In genomic region chr15:51721199-51721960, GRCh38 we compare ENCODE assay signal across 18 cellular contexts. TPM values are rescaled to one million over a fixed set of nuclear protein-coding genes. Genes with fewer than 3 reads are reported as not detected.
A peak's percentile ranks its signal among the peaks of the same experiment; 100 is the strongest.
DNase-seq lines count a peak whose midpoint lies in the region; ATAC-seq, FAIRE-seq and TF ChIP-seq lines count a peak whose summit lies in the region.
"Had no signal": no experiment of that assay in that cellular context is flagged by ENCODE, and none has a peak within 500 bp of the region (broad histone marks: within the 10 kb centered on the region; RNA-seq: fewer than 3 reads in every experiment).

No MANE protein-coding gene starts in this region.

- no peaks in the 10 kb centered on the region for H3K9me3 Mint-ChIP-seq in T-cell
- H3K9me3 Mint-ChIP-seq: activated naive CD4-positive, alpha-beta T cell treated with anti-CD3 and anti-CD28 coated beads, Interleukin-2, amount 50 U/mL, for 72 hours; activated T-cell treated with anti-CD3 and anti-CD28 coated beads, Interleukin-2, amount 50 U/mL, for 4 hours had no signal

- no TSS peak for BruUV-seq in endothelial cell of umbilical vein (replicated peaks; lab: Mats Ljungman, UMichigan)

- no peaks in the 10 kb centered on the region for H4K20me1 ChIP-seq in endothelial cell of umbilical vein (replicated peaks; ENCODE audit: control insufficient read depth, extremely low read depth, insufficient read depth, low read length)

- H3K27ac ChIP-seq in Peyer's patch (peak overlapping the region in 3 of 4 donors; percentile 9 to 65 (median 32)), endothelial cell of umbilical vein (ENCODE audit: insufficient read depth, low read depth, low read length) (peak overlapping the region; percentile 60)
- H3K27ac ChIP-seq: tibial nerve had no signal

- no peaks in the 10 kb centered on the region for H3K27me3 Mint-ChIP-seq in T-cell

- peak overlapping the region; percentile 43 for H2AFZ ChIP-seq in endothelial cell of umbilical vein (ENCODE audit: low read depth, low read length)

- FAIRE-seq in endothelial cell of umbilical vein (lab: Jason Lieb, UNC) = peak; percentile 76

- TF ChIP-seq POLR2A in Peyer's patch (IDR thresholded peaks at IDR 0.05) (no peak), endothelial cell of umbilical vein (IDR thresholded peaks at IDR 0.05; ENCODE audit: low read depth, low read length) (no peak)

- H3K4me3 Mint-ChIP-seq in T-cell = no peak overlapping the region
- H3K4me3 Mint-ChIP-seq: activated T-cell treated with anti-CD3 and anti-CD28 coated beads, Interleukin-2, amount 50 U/mL, for 4 hours had no signal

- POLR2A ChIA-PET in endothelial cell of umbilical vein (lab: Charles Lee) (no interaction called here), T-cell (lab: Charles Lee) (no interaction called here)

- H3K4me1 ChIP-seq in Peyer's patch (peaks cover 0 to 19% (median 5%) of the 10 kb centered on the region in 4 donors), endothelial cell of umbilical vein (ENCODE audit: control insufficient read depth, extremely low read depth, insufficient read depth, low read length) (peaks cover 15% of the 10 kb centered on the region)

- no peak overlapping the region for H3K27ac Mint-ChIP-seq in T-cell
- H3K27ac Mint-ChIP-seq: activated naive CD4-positive, alpha-beta T cell treated with anti-CD3 and anti-CD28 coated beads, Interleukin-2, amount 50 U/mL, for 72 hours had no signal

- H3K9me3 ChIP-seq in Peyer's patch (no peaks in the 10 kb centered on the region), endothelial cell of umbilical vein (replicated peaks; ENCODE audit: control insufficient read depth, insufficient read depth, low read length) (no peaks in the 10 kb centered on the region)
- H3K9me3 ChIP-seq: tibial nerve had no signal

- H3K9me1 ChIP-seq in endothelial cell of umbilical vein (replicated peaks; ENCODE audit: control insufficient read depth, extremely low read depth, insufficient read depth, low read length) = no peaks in the 10 kb centered on the region

- intact Hi-C loops in endothelial cell of umbilical vein (cut with micrococcal nuclease) = loop anchor here (1.0 to 5.0 kb wide), 2 partner anchors 16 to 56 kb away; partner anchors contain the start of gene LYSMD2

- H3K4me2 ChIP-seq in endothelial cell of umbilical vein (ENCODE audit: insufficient read depth, low read length) = peak overlapping the region; percentile 70

- no peak for TF ChIP-seq CTCF in Peyer's patch (IDR thresholded peaks at IDR 0.05)
- no peak for TF ChIP-seq CTCF in endothelial cell of umbilical vein (IDR thresholded peaks at IDR 0.05; ENCODE audit: extremely low read depth in 1 of 2, insufficient read depth in 1 of 2, low read depth in 1 of 2, low read length in 2 of 2)

- dilution Hi-C loops in endothelial cell of umbilical vein (cut with MboI; ENCODE audit: extremely low pct_ligation_motif_present, low sequenced_read_pairs) = no loop called here

- H3K79me2 ChIP-seq in endothelial cell of umbilical vein (ENCODE audit: control insufficient read depth, insufficient read depth, low read length) = no peaks in the 10 kb centered on the region

- H3K36me3 ChIP-seq in Peyer's patch = no peaks in the 10 kb centered on the region
- H3K36me3 ChIP-seq in endothelial cell of umbilical vein (ENCODE audit: control insufficient read depth in 2 of 2, extremely low read depth in 1 of 2, insufficient read depth in 2 of 2, low read length in 2 of 2) = no peaks in the 10 kb centered on the region

- DNase-seq in Daoy (ENCODE audit: low read depth) (peak; percentile 76), Peyer's patch (no peak), endothelial cell of umbilical vein (ENCODE audit: low read depth, low spot score) (peak; percentile 86), pulmonary artery endothelial cell (ENCODE audit: low read depth, low spot score) (peak; percentile 45), T-helper 9 cell (no peak), amniotic stem cell (lab: John Stamatoyannopoulos, UW) (no peak), T-cell (no peak)
- DNase-seq: activated CD4-positive, alpha-beta T cell treated with anti-CD3 and anti-CD28 coated beads, Interleukin-2, amount 50 U/mL, for 48 hours; activated T-cell treated with anti-CD3 and anti-CD28 coated beads, Interleukin-2, amount 50 U/mL, for 4 hours; dorsolateral prefrontal cortex; occipital lobe had no signal

- no peaks in the 10 kb centered on the region for H3K27me3 ChIP-seq in Peyer's patch
- H3K27me3 ChIP-seq in endothelial cell of umbilical vein (ENCODE audit: control insufficient read depth in 2 of 2, insufficient read depth in 2 of 2, low read length in 2 of 2) = no peaks in the 10 kb centered on the region
- H3K27me3 ChIP-seq: dorsolateral prefrontal cortex, tibial nerve had no signal

- H3K4me3 ChIP-seq in Peyer's patch (no peak overlapping the region), endothelial cell of umbilical vein (replicated peaks in 1 of 3; ENCODE audit: insufficient read depth in 1 of 3, low read depth in 1 of 3, low read length in 3 of 3) (peak overlapping the region in 1 of 3 experiments; percentile 2)
- H3K4me3 ChIP-seq: dorsolateral prefrontal cortex, tibial nerve had no signal

- CTCF ChIA-PET in endothelial cell of umbilical vein (lab: Charles Lee) (interaction anchor here (1.0 to 1.9 kb wide), 3 partner anchors 11 to 71 kb away, joined by 3 to 10 read pairs (median 8); no protein-coding TSS in a partner anchor), T-cell (lab: Charles Lee) (interaction anchor here in 1 of 2 donors (0.6 kb wide), 1 partner anchor 65 kb away, joined by 7 read pairs; no protein-coding TSS in a partner anchor)

- ATAC-seq in HG03521 (IDR thresholded peaks at IDR 0.05; ENCODE audit: unreplicated experiment) (no peak), T-cell (replicated peaks in 1 of 4) (no peak)
- ATAC-seq: Right ventricle myocardium inferior had no signal

- H3K36me3 Mint-ChIP-seq in T-cell = peaks cover 29% of the 10 kb centered on the region

- peaks cover 28 to 41% (median 31%) of the 10 kb centered on the region in 3 donors for H3K4me1 Mint-ChIP-seq in T-cell

- no peak overlapping the region for H3K9ac ChIP-seq in endothelial cell of umbilical vein (replicated peaks; ENCODE audit: extremely low read depth, insufficient read depth, low read length)

TF ChIP-seq in endothelial cell of umbilical vein, 7 proteins besides CTCF, POLR2A, EP300 and RAD21:
- TF ChIP-seq JUN (IDR thresholded peaks at IDR 0.05; ENCODE audit: borderline replicate concordance, insufficient read depth, insufficient read length, low read depth) = peak; percentile 81
- TF ChIP-seq GATA2 (IDR thresholded peaks at IDR 0.05; ENCODE audit: insufficient read depth, insufficient read length, low read depth, low read length) = no peak
- no peak for TF ChIP-seq MYC (IDR thresholded peaks at IDR 0.05; ENCODE audit: low read depth, low read length)
- TF ChIP-seq MAX (IDR thresholded peaks at IDR 0.05; ENCODE audit: insufficient read depth, insufficient read length) = no peak
- no peak for TF ChIP-seq POLR2AphosphoS5 (IDR thresholded peaks at IDR 0.05; ENCODE audit: insufficient read depth, low read depth, low read length)
- peak; percentile 53 for TF ChIP-seq FOS (IDR thresholded peaks at IDR 0.05; ENCODE audit: borderline replicate concordance, insufficient read depth, low read length)
- TF ChIP-seq EZH2 (IDR thresholded peaks at IDR 0.05; ENCODE audit: borderline replicate concordance, low read depth, low read length, severe bottlenecking) = no peak

RNA-seq across cellular contexts. Expression of gene LYSMD2, which starts 16.1 kb away (rescaled TPM):
- total RNA-seq in Daoy (2014; rRNA removed; shearing (Covaris generic)) = 60.3 and 61.0 TPM in 2 replicates
- total RNA-seq in Peyer's patch (10 to 100 TPM; 12.7 to 26.4 (median 16.0) TPM), endothelial cell of umbilical vein (8.0 and 8.2 TPM in 2 replicates), pulmonary artery endothelial cell (11.0 and 16.1 TPM in 2 replicates), T-cell (10 to 100 TPM; 16.6 to 36.2 (median 26.2) TPM)
- polyA plus RNA-seq in endothelial cell of umbilical vein = 4.3 and 6.2 TPM in 2 replicates
- 8.7 and 9.0 TPM in 2 replicates for polyA plus RNA-seq in endothelial cell of umbilical vein (2011; cell fraction: cytosol; rRNA removed)
- polyA plus RNA-seq in endothelial cell of umbilical vein (2011; cell fraction: nucleus; rRNA removed) = 3.7 and 3.8 TPM in 2 replicates
- polyA plus RNA-seq in endothelial cell of umbilical vein (2012) = 5.3 and 7.8 TPM in 2 replicates
- 1.0 and 1.2 TPM in 2 replicates for polyA minus RNA-seq in endothelial cell of umbilical vein
- 5.6 TPM for polyA minus RNA-seq in endothelial cell of umbilical vein (2011; cell fraction: cytosol; rRNA and poly(A)+ RNA removed)
- 1.3 and 1.5 TPM in 2 replicates for polyA minus RNA-seq in endothelial cell of umbilical vein (2011; cell fraction: nucleus; rRNA and poly(A)+ RNA removed)

RNA-seq across cellular contexts. Expression of gene TMOD2, which starts 30.0 kb away (rescaled TPM):
- total RNA-seq in Daoy (2014; rRNA removed; shearing (Covaris generic)) = 8.7 and 15.5 TPM in 2 replicates
- total RNA-seq in Peyer's patch = 10 to 100 TPM in 1 of 4 donors, 1 to 10 TPM in 3; 4.0 to 25.6 (median 6.6) TPM
- total RNA-seq in endothelial cell of umbilical vein = 2.5 and 2.7 TPM in 2 replicates
- polyA plus RNA-seq in endothelial cell of umbilical vein = 0.32 and 0.46 TPM in 2 replicates
- 0.34 and 0.41 TPM in 2 replicates for polyA plus RNA-seq in endothelial cell of umbilical vein (2011; cell fraction: cytosol; rRNA removed)
- 1.0 and 1.1 TPM in 2 replicates for polyA plus RNA-seq in endothelial cell of umbilical vein (2011; cell fraction: nucleus; rRNA removed)
- 1.4 and 2.1 TPM in 2 replicates for polyA plus RNA-seq in endothelial cell of umbilical vein (2012)
- 0.87 and 1.1 TPM in 2 replicates for polyA minus RNA-seq in endothelial cell of umbilical vein
- not detected for polyA minus RNA-seq in endothelial cell of umbilical vein (2011; cell fraction: cytosol; rRNA and poly(A)+ RNA removed)
- polyA minus RNA-seq in endothelial cell of umbilical vein (2011; cell fraction: nucleus; rRNA and poly(A)+ RNA removed) = 0.87 and 1.2 TPM in 2 replicates
- total RNA-seq in pulmonary artery endothelial cell = 2.0 and 5.9 TPM in 2 replicates
- 10 to 100 TPM; 10.9 to 17.2 (median 16.8) TPM for total RNA-seq in T-cell

RNA-seq across cellular contexts. Expression of gene SCG3, which starts 40.1 kb away (rescaled TPM):
- 0.86 and 2.4 TPM in 2 replicates for total RNA-seq in Daoy (2014; rRNA removed; shearing (Covaris generic))
- total RNA-seq in Peyer's patch (1 to 10 TPM in 2 of 4 donors, under 1 TPM in 2; 0.40 to 1.7 (median 0.95) TPM), endothelial cell of umbilical vein (not detected in 2 replicates), pulmonary artery endothelial cell (not detected in 2 replicates), T-cell (under 1 TPM in 2 of 5 donors, not detected in 3; 0.07 to 0.16 TPM)
- polyA plus RNA-seq in endothelial cell of umbilical vein = not detected in 2 replicates
- polyA plus RNA-seq in endothelial cell of umbilical vein (2011; cell fraction: cytosol; rRNA removed) = not detected in 2 replicates
- not detected in 2 replicates for polyA plus RNA-seq in endothelial cell of umbilical vein (2011; cell fraction: nucleus; rRNA removed)
- polyA plus RNA-seq in endothelial cell of umbilical vein (2012) = not detected in 2 replicates
- polyA minus RNA-seq in endothelial cell of umbilical vein = 0.08 and 0.15 TPM in 2 replicates
- polyA minus RNA-seq in endothelial cell of umbilical vein (2011; cell fraction: cytosol; rRNA and poly(A)+ RNA removed) = not detected
- not detected in 2 replicates for polyA minus RNA-seq in endothelial cell of umbilical vein (2011; cell fraction: nucleus; rRNA and poly(A)+ RNA removed)
- total RNA-seq: activated T-cell treated with anti-CD3 and anti-CD28 coated beads, Interleukin-2, amount 50 U/mL, for 4 hours; H4; HT1080; LHCN-M2; Right ventricle myocardium inferior; tibial nerve had no signal

Comparison
In these comparisons a context has a peak if more than half of its experiments do, and no peak if none do; other contexts are left out.
1. DNase-seq: peak in Daoy (single experiment), endothelial cell of umbilical vein (single experiment) and pulmonary artery endothelial cell (single experiment); none in Peyer's patch (0 of 3), T-helper 9 cell (single experiment), amniotic stem cell (single experiment) and T-cell (0 of 34).